23 cellular contexts compared by ENCODE assay signal in genomic region chr13:73877399-73877798, GRCh38.
DNase-seq lines count a peak whose midpoint lies in the region; ATAC-seq and TF ChIP-seq lines count a peak whose summit lies in the region.
"Had no signal": no experiment of that assay in that cellular context is flagged by ENCODE, and none has a peak within 500 bp of the region (broad histone marks: within the 10 kb centered on the region; RNA-seq: fewer than 3 reads in every experiment).

No MANE protein-coding gene starts in this region.

- no peaks in the 10 kb centered on the region for H4K20me1 ChIP-seq in GM23248 (ENCODE audit: insufficient read depth)
- H4K20me1 ChIP-seq: BLaER1 had no signal

- H3K4me1 Mint-ChIP-seq in WTC11, result peaks cover 24% of the 10 kb centered on the region
- H3K4me1 Mint-ChIP-seq in stimulated activated naive B cell treated with anti-CD40 and anti-IgM and Interleukin-4, amounts not matched to agents 10 μg/mL and 1 μg/mL and 100 μg/mL, for 72 hours, result peaks cover 12 to 26% of the 10 kb centered on the region in 2 donors
- H3K4me1 Mint-ChIP-seq: CD14-positive monocyte had no signal

- H2AFZ ChIP-seq in GM23248, result no peak overlapping the region

- no peaks in the 10 kb centered on the region for H3K27me3 ChIP-seq in GM23248 (replicated peaks; ENCODE audit: insufficient read depth)
- H3K27me3 ChIP-seq: BE2C, BLaER1 had no signal

- H3K9me3 Mint-ChIP-seq in WTC11, result peaks cover 19% of the 10 kb centered on the region
- H3K9me3 Mint-ChIP-seq in stimulated activated naive B cell treated with anti-CD40 and anti-IgM and Interleukin-4, amounts not matched to agents 10 μg/mL and 1 μg/mL and 100 μg/mL, for 72 hours, result peaks cover 0 to 7% of the 10 kb centered on the region in 2 donors

- H3K9me3 ChIP-seq in GM23248 (ENCODE audit: low read depth), result no peaks in the 10 kb centered on the region
- no peaks in the 10 kb centered on the region for H3K9me3 ChIP-seq in HEK293 (ENCODE audit: control insufficient read depth, insufficient read depth, low read depth, low read length)
- H3K9me3 ChIP-seq: BE2C had no signal

- no peak overlapping the region for H3K4me2 ChIP-seq in GM23248 (ENCODE audit: unreplicated experiment)
- H3K4me2 ChIP-seq: BLaER1 had no signal

- H3F3A ChIP-seq in GM23248 (ENCODE audit: insufficient read depth), result 0 out of 2 replicates have a peak, but pooled peaks cover under 1% of the 10 kb centered on the region

- H3K4me1 ChIP-seq in GM23248 (ENCODE audit: insufficient read depth) (no peaks in the 10 kb centered on the region; the same call in 1 of the 2 replicates), HEK293 (ENCODE audit: control insufficient read depth, insufficient read depth, low read length) (peaks cover 4% of the 10 kb centered on the region)

- POLR2A ChIA-PET in HEK293 (lab: Yijun Ruan, JAX), result no interaction called here
- POLR2A ChIA-PET in WTC11 (lab: Charles Lee), result no interaction called here

- no peaks in the 10 kb centered on the region for H3K27me3 Mint-ChIP-seq in WTC11 (ENCODE audit: low read depth)
- H3K27me3 Mint-ChIP-seq in stimulated activated naive B cell treated with anti-CD40 and anti-IgM and Interleukin-4, amounts not matched to agents 10 μg/mL and 1 μg/mL and 100 μg/mL, for 72 hours, result no peaks in the 10 kb centered on the region
- H3K27me3 Mint-ChIP-seq: CD4-positive, alpha-beta memory T cell; CD4-positive, CD25-positive, alpha-beta regulatory T cell; CD8-positive, alpha-beta memory T cell had no signal

- no peak overlapping the region for H3K27ac Mint-ChIP-seq in WTC11
- no peak overlapping the region for H3K27ac Mint-ChIP-seq in stimulated activated naive B cell treated with anti-CD40 and anti-IgM and Interleukin-4, amounts not matched to agents 10 μg/mL and 1 μg/mL and 100 μg/mL, for 72 hours
- H3K27ac Mint-ChIP-seq: CD14-positive monocyte; CD4-positive, alpha-beta memory T cell; CD4-positive, CD25-positive, alpha-beta regulatory T cell had no signal

- ATAC-seq in WTC11, result no peak
- no peak for ATAC-seq in stimulated activated naive B cell treated with anti-CD40 and anti-IgM and Interleukin-4, amounts not matched to agents 10 μg/mL and 1 μg/mL and 100 μg/mL, for 72 hours (replicated peaks)

- H3K9me2 ChIP-seq in GM23248 (ENCODE audit: insufficient read depth), result no peaks in the 10 kb centered on the region

- H3K9ac ChIP-seq in GM23248, result no peak overlapping the region
- H3K9ac ChIP-seq: BLaER1 had no signal

- CTCF ChIA-PET in HEK293 (lab: Yijun Ruan, JAX) (no interaction called here), WTC11 (lab: Charles Lee) (no interaction called here)

- H3K4me3 Mint-ChIP-seq in WTC11, result no peak overlapping the region
- no peak overlapping the region for H3K4me3 Mint-ChIP-seq in stimulated activated naive B cell treated with anti-CD40 and anti-IgM and Interleukin-4, amounts not matched to agents 10 μg/mL and 1 μg/mL and 100 μg/mL, for 72 hours
- H3K4me3 Mint-ChIP-seq: CD14-positive monocyte; CD4-positive, alpha-beta memory T cell; CD4-positive, CD25-positive, alpha-beta regulatory T cell had no signal

- H3K4me3 ChIP-seq in GM23248 (no peak overlapping the region), HEK293 (ENCODE audit: low read depth, low read length) (no peak overlapping the region)
- H3K4me3 ChIP-seq: BLaER1 had no signal

- peak; percentile 10 for DNase-seq in GM23248
- no peak for DNase-seq in WTC11 (ENCODE audit: low spot score)
- DNase-seq in stimulated activated naive B cell treated with anti-CD40 and anti-IgM and Interleukin-4, amounts not matched to agents 10 μg/mL and 1 μg/mL and 100 μg/mL, for 72 hours, result no peak
- DNase-seq in stimulated activated CD4-positive, alpha-beta T cell treated with anti-CD3 and anti-CD28 coated beads, Interleukin-2, amount 100 ng/mL, for 48 hours, result no peak
- no peak for DNase-seq in SK-N-DZ (ENCODE audit: low spot score)
- DNase-seq: 8988T; ACHN; BE2C; C1 segment of cervical spinal cord; CD4-positive, alpha-beta memory T cell; CD4-positive, CD25-positive, alpha-beta regulatory T cell; CD8-positive, alpha-beta memory T cell; COR-L47; DMS 273 treated with DMSO at 0.1 percent for 48 hours; DMS153; DMS53; DMS79; DND-41; EL; GDM1 had no signal

- H3K79me2 ChIP-seq in GM23248 (ENCODE audit: insufficient read depth), result peaks cover 49% of the 10 kb centered on the region

- H3K36me3 Mint-ChIP-seq in WTC11, result no peaks in the 10 kb centered on the region
- H3K36me3 Mint-ChIP-seq in stimulated activated naive B cell treated with anti-CD40 and anti-IgM and Interleukin-4, amounts not matched to agents 10 μg/mL and 1 μg/mL and 100 μg/mL, for 72 hours, result peaks cover 14 to 17% of the 10 kb centered on the region in 2 donors
- H3K36me3 Mint-ChIP-seq: CD14-positive monocyte had no signal

- in situ Hi-C loops in GM23248 (cut with MboI), result no loop called here

- 0 out of 2 replicates have a peak, but pooled peaks cover 4% of the 10 kb centered on the region for H3K36me3 ChIP-seq in GM23248 (ENCODE audit: low read depth)
- H3K36me3 ChIP-seq in HEK293 (ENCODE audit: control insufficient read depth in 2 of 2, insufficient read depth in 1 of 2, low read length in 2 of 2), result no peaks in the 10 kb centered on the region
- H3K36me3 ChIP-seq: BE2C had no signal

- TF ChIP-seq CTCF in HEK293 (tag by site-specific recombination; IDR thresholded peaks at IDR 0.05), result no peak
- TF ChIP-seq CTCF in WTC11 (IDR thresholded peaks at IDR 0.05), result no peak

- H3K27ac ChIP-seq in GM23248 (no peak overlapping the region), HEK293 (ENCODE audit: extremely low read depth, low read depth, low read length) (no peak overlapping the region)
- H3K27ac ChIP-seq: BLaER1 had no signal

TF ChIP-seq in HEK293, 187 proteins besides CTCF, POLR2A, EP300 and RAD21 (continues in another document):
- peak; percentile 83; the same call in 1 of the 2 replicates for TF ChIP-seq TRIM28 (IDR thresholded peaks at IDR 0.05; ENCODE audit: borderline replicate concordance, low read length)
- no peak for TF ChIP-seq ZNF548 (tag by site-specific recombination; IDR thresholded peaks at IDR 0.05)
- TF ChIP-seq, protein P1, sequence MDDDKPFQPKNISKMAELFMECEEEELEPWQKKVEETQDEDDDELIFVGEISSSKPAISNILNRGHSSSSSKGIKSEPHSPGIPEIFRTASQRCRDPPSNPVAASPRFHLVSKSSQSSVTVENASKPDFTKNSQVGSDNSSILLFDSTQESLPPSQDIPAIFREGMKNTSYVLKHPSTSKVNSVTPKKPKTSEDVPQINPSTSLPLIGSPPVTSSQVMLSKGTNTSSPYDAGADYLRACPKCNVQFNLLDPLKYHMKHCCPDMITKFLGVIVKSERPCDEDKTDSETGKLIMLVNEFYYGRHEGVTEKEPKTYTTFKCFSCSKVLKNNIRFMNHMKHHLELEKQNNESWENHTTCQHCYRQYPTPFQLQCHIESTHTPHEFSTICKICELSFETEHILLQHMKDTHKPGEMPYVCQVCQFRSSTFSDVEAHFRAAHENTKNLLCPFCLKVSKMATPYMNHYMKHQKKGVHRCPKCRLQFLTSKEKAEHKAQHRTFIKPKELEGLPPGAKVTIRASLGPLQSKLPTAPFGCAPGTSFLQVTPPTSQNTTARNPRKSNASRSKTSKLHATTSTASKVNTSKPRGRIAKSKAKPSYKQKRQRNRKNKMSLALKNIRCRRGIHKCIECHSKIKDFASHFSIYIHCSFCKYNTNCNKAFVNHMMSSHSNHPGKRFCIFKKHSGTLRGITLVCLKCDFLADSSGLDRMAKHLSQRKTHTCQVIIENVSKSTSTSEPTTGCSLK (tag by site-specific recombination; IDR thresholded peaks at IDR 0.05), result no peak
- no peak for TF ChIP-seq MZF1 (tag by site-specific recombination; IDR thresholded peaks at IDR 0.05; ENCODE audit: borderline replicate concordance)
- no peak for TF ChIP-seq ZNF768 (tag by site-specific recombination; IDR thresholded peaks at IDR 0.05)
- TF ChIP-seq SETDB1 (IDR thresholded peaks at IDR 0.05; ENCODE audit: insufficient read length, low read length), result peak; percentile 88

TF ChIP-seq in WTC11, 78 proteins besides CTCF, POLR2A, EP300 and RAD21:
- peak; percentile 86; the same call in 1 of the 2 replicates for TF ChIP-seq ZNF317 (CRISPR knock-in tag; IDR thresholded peaks at IDR 0.05; ENCODE audit: borderline replicate concordance, low read depth)
- no peak for TF ChIP-seq TCF7 (CRISPR knock-in tag; IDR thresholded peaks at IDR 0.05; ENCODE audit: low read depth)
- TF ChIP-seq RELA (CRISPR knock-in tag; IDR thresholded peaks at IDR 0.05; ENCODE audit: borderline replicate concordance), result no peak
